In the genomic region with DNA sequence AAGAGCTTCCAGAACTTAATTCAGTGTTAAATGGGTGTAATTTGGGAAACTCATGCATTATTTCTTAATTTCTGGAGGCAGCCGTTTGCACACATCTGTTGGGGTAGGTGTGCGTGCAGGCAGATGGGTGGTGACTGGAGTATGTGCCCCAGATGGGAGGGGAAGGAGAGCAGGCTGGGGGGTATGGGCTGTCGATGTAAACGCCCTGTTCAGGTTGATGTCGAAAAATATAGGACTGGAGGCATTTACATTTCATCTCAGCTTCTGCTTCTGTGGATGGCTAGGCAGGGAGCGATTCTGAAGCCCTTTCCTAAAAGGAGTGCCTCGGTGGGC, we compare ENCODE assay signal across 9 cellular contexts. TPM values are rescaled to one million over a fixed set of nuclear protein-coding genes. Genes with fewer than 3 reads are reported as not detected.
A peak's percentile ranks its signal among the peaks of the same experiment; 100 is the strongest.
DNase-seq lines count a peak whose midpoint lies in the region; ATAC-seq and TF ChIP-seq lines count a peak whose summit lies in the region.
"Had no signal": no experiment of that assay in that cellular context is flagged by ENCODE, and none has a peak within 500 bp of the region (broad histone marks: within the 10 kb centered on the region; RNA-seq: fewer than 3 reads in every experiment).

No MANE protein-coding gene starts in this region.

- H3K9me3 Mint-ChIP-seq in chondrocyte (ENCODE audit: low read depth) (no peaks in the 10 kb centered on the region), nephron progenitor cell (no peaks in the 10 kb centered on the region)

- no peaks in the 10 kb centered on the region for H3K36me3 Mint-ChIP-seq in chondrocyte (ENCODE audit: low read depth)
- H3K36me3 Mint-ChIP-seq in nephron progenitor cell (ENCODE audit: low read depth) = no peaks in the 10 kb centered on the region

- H3K27ac Mint-ChIP-seq in chondrocyte (ENCODE audit: unreplicated experiment) = peak overlapping the region; percentile 84
- H3K27ac Mint-ChIP-seq in nephron progenitor cell = no peak overlapping the region

- H3K4me1 Mint-ChIP-seq in chondrocyte (ENCODE audit: low read depth) (peaks cover 26% of the 10 kb centered on the region), nephron progenitor cell (peaks cover 39% of the 10 kb centered on the region)

- no peak for ATAC-seq in GM18868 (IDR thresholded peaks at IDR 0.05; ENCODE audit: unreplicated experiment)
- no peak for ATAC-seq in GM18861 (IDR thresholded peaks at IDR 0.05; ENCODE audit: unreplicated experiment)
- no peak for ATAC-seq in GM18505 (IDR thresholded peaks at IDR 0.05; ENCODE audit: unreplicated experiment)

- peak overlapping the region; percentile 53 for H3K4me3 ChIP-seq in AG09309 (ENCODE audit: control insufficient read depth, low read depth, low read length)

- H3K27me3 Mint-ChIP-seq in chondrocyte (ENCODE audit: low read depth) (peaks cover 16% of the 10 kb centered on the region), nephron progenitor cell (ENCODE audit: low read depth, poor library complexity) (peaks cover 80% of the 10 kb centered on the region)

- no peak for DNase-seq in AG09309 (ENCODE audit: low read depth)
- peak; percentile 30 for DNase-seq in NCI-H1694 (lab: John Stamatoyannopoulos, UW)
- no peak for DNase-seq in chondrocyte (ENCODE audit: low spot score)
- no peak for DNase-seq in nephron progenitor cell
- no peak for DNase-seq in stimulated activated CD8-positive, alpha-beta memory T cell treated with anti-CD3 and anti-CD28 coated beads, Interleukin-4, amount 100 ng/mL, for 48 hours
- DNase-seq: aorta had no signal

- H3K4me3 Mint-ChIP-seq in chondrocyte (ENCODE audit: unreplicated experiment) (peak overlapping the region; percentile 72), nephron progenitor cell (peak overlapping the region; percentile 64)

- TF ChIP-seq CTCF in AG09309 (IDR thresholded peaks at IDR 0.05; ENCODE audit: control insufficient read depth, insufficient read depth, low read depth, low read length, missing control alignments) (no peak), chondrocyte (IDR thresholded peaks at IDR 0.05) (peak; percentile 35), nephron progenitor cell (IDR thresholded peaks at IDR 0.05) (no peak)

- no peak for TF ChIP-seq POLR2A in GM18505 (IDR thresholded peaks at IDR 0.05; ENCODE audit: borderline replicate concordance, extremely low read depth, insufficient read depth, insufficient read length)

RNA-seq across cellular contexts. Expression of gene SHISAL1, which starts 13.8 kb away (rescaled TPM):
- 7.5 to 20.9 TPM (median 8.3 TPM) in 3 replicates for total RNA-seq in chondrocyte
